In the genomic region with DNA sequence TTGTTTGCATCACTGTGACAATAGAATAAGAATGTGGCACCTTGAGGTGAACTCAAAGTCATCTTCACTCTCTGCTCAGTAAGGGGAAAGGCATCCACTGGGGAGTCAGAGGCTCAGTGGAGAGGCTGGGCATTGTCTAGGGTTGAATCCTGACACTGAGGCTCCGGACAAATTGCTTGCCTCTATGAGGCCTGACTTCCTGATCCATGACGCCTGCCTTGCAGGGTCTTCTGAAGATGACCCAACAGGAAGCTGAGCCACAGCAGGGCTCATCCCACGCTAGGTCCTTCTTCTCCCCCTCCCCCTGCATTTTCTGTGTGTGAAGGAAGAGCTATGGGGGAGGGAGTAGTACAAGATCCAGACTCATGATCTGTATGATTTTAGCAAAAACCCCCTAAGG, we compare ENCODE assay signal across 21 cellular contexts.
DNase-seq lines count a peak whose midpoint lies in the region; TF ChIP-seq lines count a peak whose summit lies in the region.
"Had no signal": no experiment of that assay in that cellular context is flagged by ENCODE, and none has a peak within 500 bp of the region (broad histone marks: within the 10 kb centered on the region; RNA-seq: fewer than 3 reads in every experiment).

No MANE protein-coding gene starts in this region.

- H3K36me3 ChIP-seq in SJSA1, result no peaks in the 10 kb centered on the region
- H3K36me3 ChIP-seq: cardiac muscle cell, lower lobe of right lung, prostate gland, vagina had no signal

- no peak overlapping the region for H3K4me3 ChIP-seq in SJSA1
- H3K4me3 ChIP-seq in fibroblast of mammary gland (ENCODE audit: control insufficient read depth, low read depth, low read length), result no peak overlapping the region
- H3K4me3 ChIP-seq: cardiac muscle cell, GM23338, lower lobe of right lung, prostate gland, skin epidermis, vagina had no signal

- TF ChIP-seq CTCF in fibroblast of mammary gland (conservative IDR thresholded peaks at IDR 0.05; ENCODE audit: control insufficient read depth, insufficient read depth, low read depth, low read length), result no peak

- no peaks in the 10 kb centered on the region for H3K27me3 ChIP-seq in SJSA1 (replicated peaks)
- H3K27me3 ChIP-seq: cardiac muscle cell, vagina had no signal

- DNase-seq in GM04503 (ENCODE audit: low read depth), result peak; percentile 15
- DNase-seq in SJSA1 (ENCODE audit: low read depth in 1 of 2, low spot score in 2 of 2), result peak; percentile 48 to 58
- DNase-seq in fibroblast of mammary gland (ENCODE audit: low read depth), result peak; percentile 35
- DNase-seq in ureter (ENCODE audit: low spot score), result peak; percentile 23
- no peak for DNase-seq in NCI-H69 (lab: John Stamatoyannopoulos, UW)
- DNase-seq in retina, result no peak
- no peak for DNase-seq in NCI-H526 treated with DMSO at 0.1 percent for 48 hours (lab: John Stamatoyannopoulos, UW)
- DNase-seq: activated B cell treated with CpG ODN at 0.5 μM for 24 hours; activated CD4-positive, alpha-beta memory T cell treated with anti-CD3 and anti-CD28 coated beads for 36 hours; CD8-positive, alpha-beta T cell; foreskin keratinocyte; hippocampal formation; lower lobe of right lung; NCI-H524 treated with DMSO at 0.1 percent for 48 hours; stimulated activated CD4-positive, alpha-beta T cell treated with anti-CD3 and anti-CD28 coated beads, Interleukin-2, amount 100 ng/mL, for 24 hours had no signal

- no peaks in the 10 kb centered on the region for H3K9me3 ChIP-seq in SJSA1 (replicated peaks)
- H3K9me3 ChIP-seq: lower lobe of right lung, prostate gland, vagina had no signal

- peaks cover 13% of the 10 kb centered on the region for H3K4me1 ChIP-seq in SJSA1 (replicated peaks)
- H3K4me1 ChIP-seq: foreskin keratinocyte, lower lobe of right lung, prostate gland, vagina had no signal

- H3K27ac ChIP-seq in SJSA1, result peak overlapping the region; percentile 13; the same call in 1 of the 2 replicates
- H3K27ac ChIP-seq: cardiac muscle cell, foreskin keratinocyte, lower lobe of right lung, prostate gland, RWPE1, skin epidermis, vagina had no signal

Comparison
In these comparisons a context has a peak if more than half of its experiments do, and no peak if none do; other contexts are left out.
1. DNase-seq: peak in GM04503 (single experiment), SJSA1 (2 of 2), fibroblast of mammary gland (single experiment) and ureter (single experiment); none in NCI-H69 (single experiment), retina (single experiment) and NCI-H526 treated with DMSO at 0.1 percent for 48 hours (single experiment).